ENCODE assay signal across 1 cellular context in the genomic region with DNA sequence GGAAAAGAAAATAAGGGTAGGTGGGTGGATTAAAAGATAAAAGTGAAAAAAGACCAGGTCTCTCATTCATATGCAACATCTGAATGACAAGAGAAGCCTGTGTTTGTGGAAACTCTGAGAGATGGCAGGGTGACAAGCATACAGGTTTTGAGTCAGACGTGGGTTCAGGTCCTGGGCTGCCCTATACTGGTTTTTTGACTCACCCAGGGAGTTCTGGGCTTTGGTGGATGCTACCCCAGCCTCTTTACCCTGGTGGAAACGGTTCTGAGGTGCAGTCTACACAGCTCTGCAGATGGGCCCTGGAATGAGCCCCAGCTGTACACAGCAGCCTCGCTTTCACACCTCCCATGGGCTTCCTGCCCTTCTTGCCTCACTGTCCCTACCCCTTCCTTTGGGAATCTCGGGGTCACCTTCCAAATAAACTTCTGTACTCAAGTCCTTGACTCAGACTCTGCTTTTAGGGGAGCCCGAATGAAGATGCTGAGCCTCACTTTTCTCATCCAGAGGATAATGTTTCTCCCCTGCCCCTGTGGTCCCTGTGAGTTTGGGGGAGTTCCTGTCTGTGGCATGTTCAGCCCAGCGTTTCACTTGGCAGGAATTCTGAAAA.
TF ChIP-seq lines count a peak whose summit lies in the region.

No MANE protein-coding gene starts in this region.

TF ChIP-seq in GM12878, 131 proteins besides CTCF, POLR2A, EP300 and RAD21 (continued from another document):
- TF ChIP-seq, protein P1, sequence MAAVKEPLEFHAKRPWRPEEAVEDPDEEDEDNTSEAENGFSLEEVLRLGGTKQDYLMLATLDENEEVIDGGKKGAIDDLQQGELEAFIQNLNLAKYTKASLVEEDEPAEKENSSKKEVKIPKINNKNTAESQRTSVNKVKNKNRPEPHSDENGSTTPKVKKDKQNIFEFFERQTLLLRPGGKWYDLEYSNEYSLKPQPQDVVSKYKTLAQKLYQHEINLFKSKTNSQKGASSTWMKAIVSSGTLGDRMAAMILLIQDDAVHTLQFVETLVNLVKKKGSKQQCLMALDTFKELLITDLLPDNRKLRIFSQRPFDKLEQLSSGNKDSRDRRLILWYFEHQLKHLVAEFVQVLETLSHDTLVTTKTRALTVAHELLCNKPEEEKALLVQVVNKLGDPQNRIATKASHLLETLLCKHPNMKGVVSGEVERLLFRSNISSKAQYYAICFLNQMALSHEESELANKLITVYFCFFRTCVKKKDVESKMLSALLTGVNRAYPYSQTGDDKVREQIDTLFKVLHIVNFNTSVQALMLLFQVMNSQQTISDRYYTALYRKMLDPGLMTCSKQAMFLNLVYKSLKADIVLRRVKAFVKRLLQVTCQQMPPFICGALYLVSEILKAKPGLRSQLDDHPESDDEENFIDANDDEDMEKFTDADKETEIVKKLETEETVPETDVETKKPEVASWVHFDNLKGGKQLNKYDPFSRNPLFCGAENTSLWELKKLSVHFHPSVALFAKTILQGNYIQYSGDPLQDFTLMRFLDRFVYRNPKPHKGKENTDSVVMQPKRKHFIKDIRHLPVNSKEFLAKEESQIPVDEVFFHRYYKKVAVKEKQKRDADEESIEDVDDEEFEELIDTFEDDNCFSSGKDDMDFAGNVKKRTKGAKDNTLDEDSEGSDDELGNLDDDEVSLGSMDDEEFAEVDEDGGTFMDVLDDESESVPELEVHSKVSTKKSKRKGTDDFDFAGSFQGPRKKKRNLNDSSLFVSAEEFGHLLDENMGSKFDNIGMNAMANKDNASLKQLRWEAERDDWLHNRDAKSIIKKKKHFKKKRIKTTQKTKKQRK (IDR thresholded peaks at IDR 0.05; ENCODE audit: low read depth, low read length): no peak
- TF ChIP-seq POLR2AphosphoS5 (IDR thresholded peaks at IDR 0.05; ENCODE audit: low read length) (peak; percentile 52), CHD2 (IDR thresholded peaks at IDR 0.05; ENCODE audit: borderline replicate concordance, low read depth, low read length) (no peak), IKZF2 (IDR thresholded peaks at IDR 0.05) (peak in 1 of 2 experiments; percentile 54; a peak in 2 of 4 replicates), RUNX3 (IDR thresholded peaks at IDR 0.05; ENCODE audit: low read length) (no peak), ZNF274 (IDR thresholded peaks at IDR 0.05; ENCODE audit: insufficient read depth, insufficient read length) (no peak), NRF1 (conservative IDR thresholded peaks at IDR 0.05; ENCODE audit: low read depth, low read length) (no peak), GABPA (IDR thresholded peaks at IDR 0.05; ENCODE audit: low read depth) (no peak), ZZZ3 (IDR thresholded peaks at IDR 0.05; ENCODE audit: control insufficient read depth, insufficient read length, low read depth) (no peak), IKZF1 (conservative IDR thresholded peaks at IDR 0.05) (peak; percentile 58; the same call in 1 of the 2 replicates), TBL1XR1 (IDR thresholded peaks at IDR 0.05; ENCODE audit: low read depth, low read length) (no peak), NR2F1 (conservative IDR thresholded peaks at IDR 0.05) (no peak), SMAD1 (IDR thresholded peaks at IDR 0.05; ENCODE audit: low read depth, partially characterized antibody) (no peak)
- TF ChIP-seq, protein P2, sequence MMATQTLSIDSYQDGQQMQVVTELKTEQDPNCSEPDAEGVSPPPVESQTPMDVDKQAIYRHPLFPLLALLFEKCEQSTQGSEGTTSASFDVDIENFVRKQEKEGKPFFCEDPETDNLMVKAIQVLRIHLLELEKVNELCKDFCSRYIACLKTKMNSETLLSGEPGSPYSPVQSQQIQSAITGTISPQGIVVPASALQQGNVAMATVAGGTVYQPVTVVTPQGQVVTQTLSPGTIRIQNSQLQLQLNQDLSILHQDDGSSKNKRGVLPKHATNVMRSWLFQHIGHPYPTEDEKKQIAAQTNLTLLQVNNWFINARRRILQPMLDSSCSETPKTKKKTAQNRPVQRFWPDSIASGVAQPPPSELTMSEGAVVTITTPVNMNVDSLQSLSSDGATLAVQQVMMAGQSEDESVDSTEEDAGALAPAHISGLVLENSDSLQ (IDR thresholded peaks at IDR 0.05): no peak
- TF ChIP-seq, protein P3, sequence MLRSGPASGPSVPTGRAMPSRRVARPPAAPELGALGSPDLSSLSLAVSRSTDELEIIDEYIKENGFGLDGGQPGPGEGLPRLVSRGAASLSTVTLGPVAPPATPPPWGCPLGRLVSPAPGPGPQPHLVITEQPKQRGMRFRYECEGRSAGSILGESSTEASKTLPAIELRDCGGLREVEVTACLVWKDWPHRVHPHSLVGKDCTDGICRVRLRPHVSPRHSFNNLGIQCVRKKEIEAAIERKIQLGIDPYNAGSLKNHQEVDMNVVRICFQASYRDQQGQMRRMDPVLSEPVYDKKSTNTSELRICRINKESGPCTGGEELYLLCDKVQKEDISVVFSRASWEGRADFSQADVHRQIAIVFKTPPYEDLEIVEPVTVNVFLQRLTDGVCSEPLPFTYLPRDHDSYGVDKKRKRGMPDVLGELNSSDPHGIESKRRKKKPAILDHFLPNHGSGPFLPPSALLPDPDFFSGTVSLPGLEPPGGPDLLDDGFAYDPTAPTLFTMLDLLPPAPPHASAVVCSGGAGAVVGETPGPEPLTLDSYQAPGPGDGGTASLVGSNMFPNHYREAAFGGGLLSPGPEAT (IDR thresholded peaks at IDR 0.05; ENCODE audit: low read depth): peak; percentile 35; the same call in 1 of the 2 replicates
- TF ChIP-seq, protein P4, sequence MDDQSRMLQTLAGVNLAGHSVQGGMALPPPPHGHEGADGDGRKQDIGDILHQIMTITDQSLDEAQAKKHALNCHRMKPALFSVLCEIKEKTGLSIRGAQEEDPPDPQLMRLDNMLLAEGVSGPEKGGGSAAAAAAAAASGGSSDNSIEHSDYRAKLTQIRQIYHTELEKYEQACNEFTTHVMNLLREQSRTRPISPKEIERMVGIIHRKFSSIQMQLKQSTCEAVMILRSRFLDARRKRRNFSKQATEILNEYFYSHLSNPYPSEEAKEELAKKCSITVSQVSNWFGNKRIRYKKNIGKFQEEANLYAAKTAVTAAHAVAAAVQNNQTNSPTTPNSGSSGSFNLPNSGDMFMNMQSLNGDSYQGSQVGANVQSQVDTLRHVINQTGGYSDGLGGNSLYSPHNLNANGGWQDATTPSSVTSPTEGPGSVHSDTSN (IDR thresholded peaks at IDR 0.05; ENCODE audit: insufficient replicate concordance, low read depth, low read length): no peak
- TF ChIP-seq, protein P5, sequence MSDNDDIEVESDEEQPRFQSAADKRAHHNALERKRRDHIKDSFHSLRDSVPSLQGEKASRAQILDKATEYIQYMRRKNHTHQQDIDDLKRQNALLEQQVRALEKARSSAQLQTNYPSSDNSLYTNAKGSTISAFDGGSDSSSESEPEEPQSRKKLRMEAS (IDR thresholded peaks at IDR 0.05; ENCODE audit: low read depth, low read length): no peak
